In genomic region chr7:39696631-39697030, GRCh38 we compare ENCODE assay signal across 23 cellular contexts.
"Had no signal": no experiment of that assay in that cellular context is flagged by ENCODE, and none has a peak within 500 bp of the region (broad histone marks: within the 10 kb centered on the region; RNA-seq: fewer than 3 reads in every experiment).

No MANE protein-coding gene starts in this region.

- H3K4me1 Mint-ChIP-seq: activated B cell treated with CpG ODN at 0.5 μM for 24 hours, nephron progenitor cell had no signal

- H3K27me3 ChIP-seq: foreskin keratinocyte, thyroid gland had no signal

- H3K27ac ChIP-seq: coronary artery, foreskin keratinocyte, parathyroid adenoma, thyroid gland had no signal

- H3K27me3 Mint-ChIP-seq: activated B cell treated with CpG ODN at 0.5 μM for 24 hours; activated CD4-positive, alpha-beta T cell treated with anti-CD3 and anti-CD28 coated beads for 36 hours; T-cell had no signal

- H3K9me3 ChIP-seq: thyroid gland had no signal

- H3K4me1 ChIP-seq: parathyroid adenoma, thyroid gland had no signal

- H3K27ac Mint-ChIP-seq: activated B cell treated with CpG ODN at 0.5 μM for 24 hours; activated naive CD4-positive, alpha-beta T cell treated with anti-CD3 and anti-CD28 coated beads for 36 hours; T-cell had no signal

- DNase-seq: activated B cell treated with CpG ODN at 0.5 μM for 24 hours; activated CD4-positive, alpha-beta T cell treated with anti-CD3 and anti-CD28 coated beads for 36 hours; activated CD4-positive, alpha-beta T cell treated with anti-CD3 and anti-CD28 coated beads, Interleukin-2, amount 50 U/mL, for 48 hours; activated CD8-positive, alpha-beta memory T cell treated with anti-CD3 and anti-CD28 coated beads, Interleukin-2, amount 50 U/mL, for 48 hours; activated effector memory CD4-positive, alpha-beta T cell treated with Interleukin-2 at 50 U/mL for 16 hours; activated naive CD4-positive, alpha-beta T cell treated with anti-CD3 and anti-CD28 coated beads for 36 hours; activated T-cell treated with anti-CD3 and anti-CD28 coated beads, Interleukin-2, amount 50 U/mL, for 48 hours; cerebellar nuclear complex; foreskin keratinocyte; immature natural killer cell; kidney glomerular epithelial cell; left ventricle myocardium superior; mammary epithelial cell; nephron progenitor cell; nucleus accumbens; right cardiac atrium; stimulated activated CD4-positive, alpha-beta T cell treated with anti-CD3 and anti-CD28 coated beads, Interleukin-4, amount 100 ng/mL, for 4 hours; stimulated activated naive CD8-positive, alpha-beta T cell treated with anti-CD3 and anti-CD28 coated beads, Interleukin-15, Interleukin-2, amounts not matched to agents 100 U/mL and 50 U/mL, for 24 hours; substantia nigra; T-cell; thyroid gland had no signal

- H3K4me3 Mint-ChIP-seq: activated B cell treated with CpG ODN at 0.5 μM for 24 hours; activated CD4-positive, alpha-beta T cell treated with anti-CD3 and anti-CD28 coated beads for 36 hours; activated naive CD4-positive, alpha-beta T cell treated with anti-CD3 and anti-CD28 coated beads for 36 hours; immature natural killer cell; nephron progenitor cell; T-cell had no signal

- H3K9me3 Mint-ChIP-seq: immature natural killer cell, nephron progenitor cell had no signal

- H2AFZ ChIP-seq: parathyroid adenoma had no signal

- H3K79me2 ChIP-seq: parathyroid adenoma had no signal

- ATAC-seq: activated CD4-positive, alpha-beta T cell treated with anti-CD3 and anti-CD28 coated beads for 36 hours; foreskin keratinocyte; left ventricle myocardium superior; right cardiac atrium; stimulated activated naive CD8-positive, alpha-beta T cell treated with anti-CD3 and anti-CD28 coated beads, Interleukin-15, Interleukin-2, amounts not matched to agents 100 U/mL and 50 U/mL, for 24 hours; T-cell had no signal

- H3K4me3 ChIP-seq: coronary artery, thyroid gland had no signal

- H3K9ac ChIP-seq: parathyroid adenoma had no signal
